ENCODE assay signal across 22 cellular contexts in the genomic region with DNA sequence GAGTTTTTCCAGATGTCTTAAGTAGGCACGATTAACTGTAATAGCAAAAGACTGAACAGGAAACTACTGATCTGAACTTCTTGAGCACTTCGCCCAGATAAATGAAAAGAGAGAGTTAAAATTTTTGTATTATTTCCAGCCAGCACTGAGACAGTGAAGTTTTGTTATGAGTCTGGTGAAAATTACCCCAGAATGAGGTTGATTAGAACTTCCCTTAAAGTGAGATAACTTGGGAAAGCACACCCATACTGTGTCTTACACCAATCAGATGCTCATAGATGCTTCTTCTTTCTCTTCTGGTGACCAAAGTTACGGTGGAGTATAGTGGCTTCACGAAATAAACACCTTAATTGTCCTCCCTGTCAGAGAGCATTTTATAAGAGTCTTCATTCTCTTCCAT.
A peak's percentile ranks its signal among the peaks of the same experiment; 100 is the strongest.
DNase-seq lines count a peak whose midpoint lies in the region; ATAC-seq and TF ChIP-seq lines count a peak whose summit lies in the region.
"Had no signal": no experiment of that assay in that cellular context is flagged by ENCODE, and none has a peak within 500 bp of the region (broad histone marks: within the 10 kb centered on the region; RNA-seq: fewer than 3 reads in every experiment).

No MANE protein-coding gene starts in this region.

- peak overlapping the region; percentile 21 for H3K27ac Mint-ChIP-seq in glutamatergic neuron (ENCODE audit: unreplicated experiment)
- no peak overlapping the region for H3K27ac Mint-ChIP-seq in natural killer cell treated with Interleukin-12 subunit alpha and Interleukin-12 subunit beta and Interleukin-15 and Interleukin-18, amount 100 ng/mL, for 72 hours
- H3K27ac Mint-ChIP-seq: CD4-positive, alpha-beta T cell; H9; T-cell had no signal

- DNase-seq in glutamatergic neuron (no peak), A172 (ENCODE audit: low spot score) (no peak), NAMALWA (ENCODE audit: low spot score) (no peak), AG08395 (ENCODE audit: low spot score) (no peak)
- DNase-seq in natural killer cell treated with Interleukin-12 subunit alpha and Interleukin-12 subunit beta and Interleukin-15 and Interleukin-18, amount 100 ng/mL, for 72 hours (ENCODE audit: low spot score): no peak
- DNase-seq: 8988T; AML-193; CD4-positive, alpha-beta T cell; H9; Karpas-422; NCI-H1092 treated with DMSO at 0.1 percent for 48 hours; NCI-H1436; NCI-H187; NCI-H774; PC-9; SJCRH30; T-cell had no signal

- peaks cover 27% of the 10 kb centered on the region for H3K4me1 Mint-ChIP-seq in glutamatergic neuron (ENCODE audit: low read depth, unreplicated experiment)
- peaks cover 0 to 3% of the 10 kb centered on the region in 2 donors for H3K4me1 Mint-ChIP-seq in natural killer cell treated with Interleukin-12 subunit alpha and Interleukin-12 subunit beta and Interleukin-15 and Interleukin-18, amount 100 ng/mL, for 72 hours (ENCODE audit: low read depth in 2 of 2)
- H3K4me1 Mint-ChIP-seq: H9, T-cell had no signal

- H3K9me3 Mint-ChIP-seq in glutamatergic neuron (ENCODE audit: unreplicated experiment): peaks cover 2% of the 10 kb centered on the region
- no peaks in the 10 kb centered on the region for H3K9me3 Mint-ChIP-seq in natural killer cell treated with Interleukin-12 subunit alpha and Interleukin-12 subunit beta and Interleukin-15 and Interleukin-18, amount 100 ng/mL, for 72 hours
- H3K9me3 Mint-ChIP-seq: CD4-positive, alpha-beta T cell; T-cell had no signal

- H3K36me3 Mint-ChIP-seq in glutamatergic neuron (ENCODE audit: unreplicated experiment): peaks cover 10% of the 10 kb centered on the region
- no peaks in the 10 kb centered on the region for H3K36me3 Mint-ChIP-seq in natural killer cell treated with Interleukin-12 subunit alpha and Interleukin-12 subunit beta and Interleukin-15 and Interleukin-18, amount 100 ng/mL, for 72 hours

- ATAC-seq in GM18502 (IDR thresholded peaks at IDR 0.05; ENCODE audit: poor library complexity, unreplicated experiment) (peak; percentile 54), GM21723 (IDR thresholded peaks at IDR 0.05; ENCODE audit: unreplicated experiment) (peak; percentile 73), HG02884 (IDR thresholded peaks at IDR 0.05; ENCODE audit: unreplicated experiment) (peak; percentile 50)
- no peak for ATAC-seq in natural killer cell treated with Interleukin-12 subunit alpha and Interleukin-12 subunit beta and Interleukin-15 and Interleukin-18, amount 100 ng/mL, for 72 hours
- ATAC-seq: HepG2, Right ventricle myocardium inferior, T-cell had no signal

- H3K27me3 Mint-ChIP-seq in glutamatergic neuron (ENCODE audit: unreplicated experiment): peaks cover 2% of the 10 kb centered on the region
- no peaks in the 10 kb centered on the region for H3K27me3 Mint-ChIP-seq in natural killer cell treated with Interleukin-12 subunit alpha and Interleukin-12 subunit beta and Interleukin-15 and Interleukin-18, amount 100 ng/mL, for 72 hours
- H3K27me3 Mint-ChIP-seq: CD4-positive, alpha-beta T cell; T-cell had no signal

- TF ChIP-seq CTCF in glutamatergic neuron (IDR thresholded peaks at IDR 0.05; ENCODE audit: partially characterized antibody, unreplicated experiment): no peak

- H3K4me3 Mint-ChIP-seq in glutamatergic neuron (ENCODE audit: unreplicated experiment): no peak overlapping the region
- H3K4me3 Mint-ChIP-seq in natural killer cell treated with Interleukin-12 subunit alpha and Interleukin-12 subunit beta and Interleukin-15 and Interleukin-18, amount 100 ng/mL, for 72 hours: no peak overlapping the region
- H3K4me3 Mint-ChIP-seq: CD4-positive, alpha-beta T cell; H9; T-cell had no signal

Comparison
In these comparisons a context has a peak if more than half of its experiments do, and no peak if none do; other contexts are left out.
1. ATAC-seq: peak in GM18502 (single experiment), GM21723 (single experiment) and HG02884 (single experiment); none in natural killer cell treated with Interleukin-12 subunit alpha and Interleukin-12 subunit beta and Interleukin-15 and Interleukin-18, amount 100 ng/mL, for 72 hours (0 of 2).